ENCODE assay signal across 8 cellular contexts in genomic region chr13:30743319-30744055, GRCh38. TPM values are rescaled to one million over a fixed set of nuclear protein-coding genes. Genes with fewer than 3 reads are reported as not detected.
DNase-seq lines count a peak whose midpoint lies in the region; ATAC-seq and TF ChIP-seq lines count a peak whose summit lies in the region.

No MANE protein-coding gene starts in this region.

- POLR2A ChIA-PET in activated B cell treated with CpG ODN at 0.5 μM for 24 hours (lab: Charles Lee) = interaction anchor here (0.7 to 1.5 kb wide), 9 partner anchors 8 to 280 kb away, joined by 3 to 11 read pairs (median 4); partner anchors contain the start of genes ALOX5AP, HMGB1 and USPL1

- H3K27ac Mint-ChIP-seq in activated B cell treated with CpG ODN at 0.5 μM for 24 hours = peak overlapping the region; percentile 89
- H3K27ac Mint-ChIP-seq in stimulated activated naive B cell treated with anti-CD40 and anti-IgM and Interleukin-4, amounts not matched to agents 10 μg/mL and 1 μg/mL and 100 μg/mL, for 72 hours = peak overlapping the region; percentile 65

- no peaks in the 10 kb centered on the region for H3K27me3 Mint-ChIP-seq in activated B cell treated with CpG ODN at 0.5 μM for 24 hours
- no peaks in the 10 kb centered on the region for H3K27me3 Mint-ChIP-seq in stimulated activated naive B cell treated with anti-CD40 and anti-IgM and Interleukin-4, amounts not matched to agents 10 μg/mL and 1 μg/mL and 100 μg/mL, for 72 hours

- TF ChIP-seq CTCF in activated B cell treated with CpG ODN at 0.5 μM for 24 hours (IDR thresholded peaks at IDR 0.05) = no peak

- CTCF ChIA-PET in activated B cell treated with CpG ODN at 0.5 μM for 24 hours (lab: Charles Lee) = no interaction called here

- peaks cover 49% of the 10 kb centered on the region for H3K36me3 Mint-ChIP-seq in activated B cell treated with CpG ODN at 0.5 μM for 24 hours (ENCODE audit: low read depth)
- peaks cover 2 to 20% of the 10 kb centered on the region in 2 donors for H3K36me3 Mint-ChIP-seq in stimulated activated naive B cell treated with anti-CD40 and anti-IgM and Interleukin-4, amounts not matched to agents 10 μg/mL and 1 μg/mL and 100 μg/mL, for 72 hours

- ATAC-seq in activated B cell treated with CpG ODN at 0.5 μM for 24 hours (ENCODE audit: low read depth) (peak; percentile 3), left ventricle myocardium superior (peak; percentile 79), GM18511 (IDR thresholded peaks at IDR 0.05; ENCODE audit: unreplicated experiment) (no peak)
- peak; percentile 33 for ATAC-seq in stimulated activated naive B cell treated with anti-CD40 and anti-IgM and Interleukin-4, amounts not matched to agents 10 μg/mL and 1 μg/mL and 100 μg/mL, for 72 hours (replicated peaks)

- peaks cover 71% of the 10 kb centered on the region for H3K4me1 Mint-ChIP-seq in activated B cell treated with CpG ODN at 0.5 μM for 24 hours
- peaks cover 51 to 65% of the 10 kb centered on the region in 2 donors for H3K4me1 Mint-ChIP-seq in stimulated activated naive B cell treated with anti-CD40 and anti-IgM and Interleukin-4, amounts not matched to agents 10 μg/mL and 1 μg/mL and 100 μg/mL, for 72 hours

- no peaks in the 10 kb centered on the region for H3K9me3 Mint-ChIP-seq in activated B cell treated with CpG ODN at 0.5 μM for 24 hours
- no peaks in the 10 kb centered on the region for H3K9me3 Mint-ChIP-seq in stimulated activated naive B cell treated with anti-CD40 and anti-IgM and Interleukin-4, amounts not matched to agents 10 μg/mL and 1 μg/mL and 100 μg/mL, for 72 hours

- peak; percentile 58 for DNase-seq in SIG-M5 treated with dmso at 0.1 percent for 504 hours (lab: John Stamatoyannopoulos, UW; ENCODE audit: unreplicated experiment)
- no peak for DNase-seq in SIG-M5 (lab: John Stamatoyannopoulos, UW)
- no peak for DNase-seq in activated B cell treated with CpG ODN at 0.5 μM for 24 hours
- DNase-seq in left ventricle myocardium superior = no peak
- no peak for DNase-seq in stimulated activated naive B cell treated with anti-CD40 and anti-IgM and Interleukin-4, amounts not matched to agents 10 μg/mL and 1 μg/mL and 100 μg/mL, for 72 hours
- no peak for DNase-seq in NCI-H526 treated with DMSO at 0.1 percent for 48 hours (lab: John Stamatoyannopoulos, UW)
- no peak for DNase-seq in NCI-H510A (lab: John Stamatoyannopoulos, UW)

- H3K4me3 Mint-ChIP-seq in activated B cell treated with CpG ODN at 0.5 μM for 24 hours = peak overlapping the region; percentile 44
- peak overlapping the region; percentile 7 to 20 for H3K4me3 Mint-ChIP-seq in stimulated activated naive B cell treated with anti-CD40 and anti-IgM and Interleukin-4, amounts not matched to agents 10 μg/mL and 1 μg/mL and 100 μg/mL, for 72 hours

- intact Hi-C loops in activated B cell treated with CpG ODN at 0.5 μM for 24 hours (cut with micrococcal nuclease) = loop anchor here (1.0 to 5.0 kb wide), 12 partner anchors 8 to 611 kb away; partner anchors contain the start of genes ALOX5AP, HMGB1, HSPH1 and USPL1
- intact Hi-C loops in left ventricle myocardium superior (cut with micrococcal nuclease) = no loop called here

RNA-seq across cellular contexts. Expression of gene ALOX5AP, which starts 8.1 kb away (rescaled TPM):
- total RNA-seq in activated B cell treated with CpG ODN at 0.5 μM for 24 hours (59.7 and 66.4 TPM in 2 replicates), left ventricle myocardium superior (10.1 TPM)
